Comparison of ENCODE assay signal across 8 cellular contexts in the genomic region with DNA sequence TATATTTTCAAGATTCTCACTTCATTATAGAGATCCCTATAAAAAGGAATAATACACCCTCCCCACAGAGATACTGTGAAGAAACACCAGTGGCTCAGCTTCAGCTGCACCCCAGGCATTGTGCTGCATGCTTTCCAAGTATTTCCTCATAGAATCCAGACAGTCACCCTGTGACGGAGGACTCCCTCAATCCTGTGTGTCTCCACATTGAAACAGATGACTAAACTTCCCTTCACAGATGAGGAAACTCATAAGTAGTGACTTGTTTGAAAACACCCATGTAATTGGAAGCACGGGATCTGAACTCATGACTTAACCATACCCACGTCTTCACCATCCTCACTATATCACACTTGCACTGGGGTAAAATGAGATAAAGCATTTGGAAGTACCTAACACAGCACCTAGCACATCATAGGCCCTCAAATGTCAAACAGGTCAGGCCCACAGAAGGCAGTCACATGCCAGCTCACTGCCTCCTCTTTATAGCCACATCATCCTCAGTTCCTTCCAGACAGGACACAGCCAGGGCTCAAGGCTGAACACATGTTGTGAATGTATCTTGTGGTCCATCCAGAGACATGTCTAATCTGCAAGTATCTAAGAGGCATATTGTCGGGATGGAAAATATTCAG. TPM values are rescaled to one million over a fixed set of nuclear protein-coding genes. Genes with fewer than 3 reads are reported as not detected.
DNase-seq lines count a peak whose midpoint lies in the region; ATAC-seq and TF ChIP-seq lines count a peak whose summit lies in the region.

No MANE protein-coding gene starts in this region.

- peaks cover 4% of the 10 kb centered on the region for H3K36me3 Mint-ChIP-seq in CD4-positive, alpha-beta T cell (ENCODE audit: low read depth)
- H3K36me3 Mint-ChIP-seq in T-cell, result peaks cover 4% of the 10 kb centered on the region
- H3K36me3 Mint-ChIP-seq in Calu3 (ENCODE audit: insufficient read depth, unreplicated experiment), result no peaks in the 10 kb centered on the region

- no peaks in the 10 kb centered on the region for H3K27me3 ChIP-seq in CD4-positive, alpha-beta T cell (ENCODE audit: control insufficient read depth, insufficient read depth, low read length)

- H3K9me3 Mint-ChIP-seq in CD4-positive, alpha-beta T cell, result no peaks in the 10 kb centered on the region
- H3K9me3 Mint-ChIP-seq in T-cell (no peaks in the 10 kb centered on the region), Calu3 (ENCODE audit: low read depth, unreplicated experiment) (no peaks in the 10 kb centered on the region)

- H3K27me3 Mint-ChIP-seq in CD4-positive, alpha-beta T cell, result no peaks in the 10 kb centered on the region
- H3K27me3 Mint-ChIP-seq in T-cell, result no peaks in the 10 kb centered on the region
- no peaks in the 10 kb centered on the region for H3K27me3 Mint-ChIP-seq in Calu3 (ENCODE audit: unreplicated experiment)

- ATAC-seq in CD4-positive, alpha-beta T cell (ENCODE audit: poor library complexity), result no peak
- ATAC-seq in T-cell (replicated peaks in 1 of 4), result no peak

- no peaks in the 10 kb centered on the region for H3K4me1 Mint-ChIP-seq in CD4-positive, alpha-beta T cell (ENCODE audit: low read depth)
- peaks cover 2 to 5% (median 2%) of the 10 kb centered on the region in 3 donors for H3K4me1 Mint-ChIP-seq in T-cell
- no peaks in the 10 kb centered on the region for H3K4me1 Mint-ChIP-seq in Calu3 (ENCODE audit: low read depth, unreplicated experiment)

- H3K9me3 ChIP-seq in CD4-positive, alpha-beta T cell (ENCODE audit: control insufficient read depth, low read length), result no peaks in the 10 kb centered on the region

- POLR2A ChIA-PET in CD4-positive, alpha-beta T cell (lab: Charles Lee), result interaction anchor here (1.3 kb wide), 1 partner anchor 146 kb away, joined by 6 read pairs; no protein-coding TSS in a partner anchor
- POLR2A ChIA-PET in T-cell (lab: Charles Lee), result no interaction called here

- CTCF ChIA-PET in CD4-positive, alpha-beta T cell (lab: Charles Lee), result interaction anchor here (0.6 to 1.6 kb wide), 16 partner anchors 9 to 481 kb away, joined by 3 to 7 read pairs (median 3); a partner anchor contains a TSS
- CTCF ChIA-PET in T-cell (lab: Charles Lee) (interaction anchor here (0.5 to 1.3 kb wide), 16 partner anchors 10 to 366 kb away, joined by 3 to 10 read pairs (median 4); a partner anchor contains a TSS), Calu3 (lab: Charles Lee) (interaction anchor here (0.8 to 1.5 kb wide), 23 partner anchors 9 to 526 kb away, joined by 3 to 16 read pairs (median 4); a partner anchor contains a TSS)

- no peak overlapping the region for H3K27ac ChIP-seq in CD4-positive, alpha-beta T cell (ENCODE audit: low read depth, low read length)

- no peak overlapping the region for H3K4me3 Mint-ChIP-seq in CD4-positive, alpha-beta T cell
- no peak overlapping the region for H3K4me3 Mint-ChIP-seq in T-cell
- H3K4me3 Mint-ChIP-seq in Calu3 (ENCODE audit: low read depth, unreplicated experiment), result no peak overlapping the region

- peak overlapping the region; percentile 6 for H3K27ac Mint-ChIP-seq in CD4-positive, alpha-beta T cell
- peak overlapping the region in 1 of 2 donors; percentile 36 for H3K27ac Mint-ChIP-seq in T-cell
- no peak overlapping the region for H3K27ac Mint-ChIP-seq in Calu3 (ENCODE audit: unreplicated experiment)

- DNase-seq in CD4-positive, alpha-beta T cell, result no peak
- peak; percentile 70 for DNase-seq in SK-MEL-5 (ENCODE audit: low read depth, low spot score)
- DNase-seq in fibroblast of villous mesenchyme (ENCODE audit: low read depth), result peak; percentile 89
- DNase-seq in renal cortical epithelial cell (ENCODE audit: low read depth), result peak; percentile 74
- no peak for DNase-seq in LoVo (ENCODE audit: low spot score)
- no peak for DNase-seq in T-cell
- no peak for DNase-seq in HuH-7 (ENCODE audit: low spot score)
- DNase-seq in Calu3, result no peak

- TF ChIP-seq CTCF in CD4-positive, alpha-beta T cell (IDR thresholded peaks at IDR 0.05), result no peak
- TF ChIP-seq CTCF in fibroblast of villous mesenchyme (IDR thresholded peaks at IDR 0.05; ENCODE audit: insufficient read depth, low read depth, low read length) (no peak), Calu3 (IDR thresholded peaks at IDR 0.05; ENCODE audit: unreplicated experiment) (no peak)

- BruUV-seq in Calu3 (replicated peaks; lab: Mats Ljungman, UMichigan), result no TSS peak

- no peak overlapping the region for H3K4me3 ChIP-seq in fibroblast of villous mesenchyme (ENCODE audit: low read depth, low read length)

- in situ Hi-C loops in SK-MEL-5 (cut with HindIII; ENCODE audit: low pct_unique_long_range_greater_than_20kb, low sequenced_read_pairs), result no loop called here

- intact Hi-C loops in CD4-positive, alpha-beta T cell (cut with DNase I, micrococcal nuclease), result loop anchor here (5.0 to 10.0 kb wide), 4 partner anchors 66 to 1263 kb away; a partner anchor contains a TSS
- intact Hi-C loops in Calu3 (cut with micrococcal nuclease; ENCODE audit: unreplicated experiment), result loop anchor here (2.0 to 5.0 kb wide), 3 partner anchors 66 to 361 kb away; a partner anchor contains a TSS

RNA-seq across cellular contexts. Expression of a gene that starts 55.2 kb away (rescaled TPM):
- not detected for total RNA-seq in CD4-positive, alpha-beta T cell
- total RNA-seq in SK-MEL-5 (2014; rRNA removed; shearing (Covaris generic)), result 38.2 and 41.8 TPM in 2 replicates
- 32.1 and 36.5 TPM in 2 replicates for polyA plus RNA-seq in SK-MEL-5 (2015; cell fraction: cytosol; rRNA removed)
- 22.3 and 36.3 TPM in 2 replicates for polyA plus RNA-seq in SK-MEL-5 (2015; cell fraction: nucleus; rRNA removed)
- total RNA-seq in fibroblast of villous mesenchyme, result 11.3 and 13.0 TPM in 2 replicates
- total RNA-seq in renal cortical epithelial cell, result 10.4 and 20.0 TPM in 2 replicates
- under 1 TPM; 0.09 to 0.39 (median 0.29) TPM for total RNA-seq in T-cell
- total RNA-seq in Calu3 (2022), result 3.8 and 8.4 TPM in 2 replicates

Comparison
In these comparisons a context has a peak if more than half of its experiments do, and no peak if none do; other contexts are left out.
1. DNase-seq: peak in SK-MEL-5 (single experiment), fibroblast of villous mesenchyme (single experiment) and renal cortical epithelial cell (single experiment); none in CD4-positive, alpha-beta T cell (0 of 10), LoVo (single experiment), T-cell (0 of 34), HuH-7 (single experiment) and Calu3 (single experiment).